In genomic region chr3:123031051-123031450, GRCh38 we compare ENCODE assay signal across 1 cellular context.
TF ChIP-seq lines count a peak whose summit lies in the region.

No MANE protein-coding gene starts in this region.

TF ChIP-seq in HepG2, 621 proteins besides CTCF, POLR2A, EP300 and RAD21:
- TF ChIP-seq SNRNP70 (IDR thresholded peaks at IDR 0.05; ENCODE audit: low read depth, low read length): no peak
- no peak for TF ChIP-seq HDAC6 (IDR thresholded peaks at IDR 0.05; ENCODE audit: low read depth, low read length)
- no peak for TF ChIP-seq MTA3 (CRISPR knock-in tag; IDR thresholded peaks at IDR 0.05)
- TF ChIP-seq ZNF333 (CRISPR knock-in tag; IDR thresholded peaks at IDR 0.05; ENCODE audit: borderline replicate concordance): no peak
- no peak for TF ChIP-seq RARG (CRISPR knock-in tag; IDR thresholded peaks at IDR 0.05; ENCODE audit: low read depth)
- no peak for TF ChIP-seq PBX3 (CRISPR knock-in tag; IDR thresholded peaks at IDR 0.05; ENCODE audit: borderline replicate concordance)
- no peak for TF ChIP-seq MBNL3 (CRISPR knock-in tag; conservative IDR thresholded peaks at IDR 0.05)
- no peak for TF ChIP-seq CBFB (CRISPR knock-in tag; IDR thresholded peaks at IDR 0.05)
